ENCODE assay signal across 1 cellular context in genomic region chr1:23451452-23451851, GRCh38.
TF ChIP-seq lines count a peak whose summit lies in the region.

No MANE protein-coding gene starts in this region.

TF ChIP-seq in GM23338, 12 proteins besides CTCF, POLR2A, EP300 and RAD21 (continued from another document):
- TF ChIP-seq ZNF462 (CRISPR knock-in tag; IDR thresholded peaks at IDR 0.05) = no peak
- TF ChIP-seq ETS1 (IDR thresholded peaks at IDR 0.05) = no peak
- no peak for TF ChIP-seq STAT1 (IDR thresholded peaks at IDR 0.05; ENCODE audit: unreplicated experiment)
- TF ChIP-seq ZNF331 (CRISPR knock-in tag; IDR thresholded peaks at IDR 0.05; ENCODE audit: low read depth) = no peak
- TF ChIP-seq EZH2 (IDR thresholded peaks at IDR 0.05; ENCODE audit: low read depth, unreplicated experiment) = no peak
- no peak for TF ChIP-seq ZNF114 (CRISPR knock-in tag; IDR thresholded peaks at IDR 0.05)
